In genomic region chr7:147941316-147941715, GRCh38 we compare ENCODE assay signal across 17 cellular contexts.
DNase-seq lines count a peak whose midpoint lies in the region; ATAC-seq and TF ChIP-seq lines count a peak whose summit lies in the region.
"Had no signal": no experiment of that assay in that cellular context is flagged by ENCODE, and none has a peak within 500 bp of the region (broad histone marks: within the 10 kb centered on the region; RNA-seq: fewer than 3 reads in every experiment).

No MANE protein-coding gene starts in this region.

- H3K36me3 Mint-ChIP-seq in nephron progenitor cell (ENCODE audit: low read depth): no peaks in the 10 kb centered on the region
- H3K36me3 Mint-ChIP-seq in activated CD4-positive, alpha-beta memory T cell treated with anti-CD3 and anti-CD28 coated beads for 36 hours: no peaks in the 10 kb centered on the region

- H3K27ac ChIP-seq in thyroid gland: peak overlapping the region in 1 of 3 donors; percentile 7

- no peak overlapping the region for H3K4me3 Mint-ChIP-seq in nephron progenitor cell
- H3K4me3 Mint-ChIP-seq in activated CD4-positive, alpha-beta memory T cell treated with anti-CD3 and anti-CD28 coated beads for 36 hours: no peak overlapping the region
- H3K4me3 Mint-ChIP-seq: CD4-positive, alpha-beta T cell; T-helper 1 cell treated with Interleukin-12 subunit alpha and Interleukin-12 subunit beta and Interleukin-4 antibody, amounts not matched to agents 30 μg/mL and 1 μg/mL, for 36 hours had no signal

- peaks cover 4 to 5% of the 10 kb centered on the region in 2 donors for H3K4me1 ChIP-seq in thyroid gland
- H3K4me1 ChIP-seq: BE2C, Caco-2 had no signal

- peak overlapping the region; percentile 76 for H3K27ac Mint-ChIP-seq in nephron progenitor cell
- H3K27ac Mint-ChIP-seq in activated CD4-positive, alpha-beta memory T cell treated with anti-CD3 and anti-CD28 coated beads for 36 hours: no peak overlapping the region
- H3K27ac Mint-ChIP-seq: CD4-positive, alpha-beta T cell; T-helper 1 cell treated with Interleukin-12 subunit alpha and Interleukin-12 subunit beta and Interleukin-4 antibody, amounts not matched to agents 30 μg/mL and 1 μg/mL, for 36 hours had no signal

- peak; percentile 35 for DNase-seq in NCI-H748 (lab: John Stamatoyannopoulos, UW; ENCODE audit: unreplicated experiment)
- no peak for DNase-seq in NCI-H748 treated with DMSO at 0.1 percent for 48 hours (lab: John Stamatoyannopoulos, UW)
- DNase-seq in NCI-H69 (lab: John Stamatoyannopoulos, UW): peak; percentile 83
- no peak for DNase-seq in nephron progenitor cell
- DNase-seq in thyroid gland: peak; percentile 52 to 66
- DNase-seq in activated CD4-positive, alpha-beta memory T cell treated with anti-CD3 and anti-CD28 coated beads for 36 hours: no peak
- DNase-seq: BE2C; Caco-2; CD4-positive, alpha-beta T cell; DMS 273 treated with DMSO at 0.1 percent for 48 hours; Kasumi-1; NCI-H1417 treated with DMSO at 0.1 percent for 48 hours; NCI-H1930; NCI-H82; Right ventricle myocardium superior had no signal

- WGBS in thyroid gland, 2 donors: 18 to 28% methylated on average over 5 of the region's 5 CpGs

- no peak overlapping the region for H3K4me3 ChIP-seq in thyroid gland (replicated peaks in 1 of 3)

- H3K27me3 ChIP-seq in thyroid gland: no peaks in the 10 kb centered on the region
- H3K27me3 ChIP-seq: BE2C had no signal

- no peak for ATAC-seq in GM18502 (IDR thresholded peaks at IDR 0.05; ENCODE audit: poor library complexity, unreplicated experiment)

- H3K4me1 Mint-ChIP-seq in nephron progenitor cell: peaks cover 20% of the 10 kb centered on the region
- no peaks in the 10 kb centered on the region for H3K4me1 Mint-ChIP-seq in activated CD4-positive, alpha-beta memory T cell treated with anti-CD3 and anti-CD28 coated beads for 36 hours (ENCODE audit: low read depth)

- POLR2A ChIA-PET in activated CD4-positive, alpha-beta memory T cell treated with anti-CD3 and anti-CD28 coated beads for 36 hours (lab: Charles Lee): no interaction called here

- H3K9me3 Mint-ChIP-seq in nephron progenitor cell: peaks cover 6% of the 10 kb centered on the region
- peaks cover 3% of the 10 kb centered on the region for H3K9me3 Mint-ChIP-seq in activated CD4-positive, alpha-beta memory T cell treated with anti-CD3 and anti-CD28 coated beads for 36 hours

- CTCF ChIA-PET in activated CD4-positive, alpha-beta memory T cell treated with anti-CD3 and anti-CD28 coated beads for 36 hours (lab: Charles Lee): interaction anchor here (0.6 kb wide), 1 partner anchor 42 kb away, joined by 3 read pairs; no protein-coding TSS in a partner anchor

- H3K27me3 Mint-ChIP-seq in nephron progenitor cell (ENCODE audit: low read depth, poor library complexity): peaks cover 2% of the 10 kb centered on the region
- H3K27me3 Mint-ChIP-seq in activated CD4-positive, alpha-beta memory T cell treated with anti-CD3 and anti-CD28 coated beads for 36 hours: no peaks in the 10 kb centered on the region
- H3K27me3 Mint-ChIP-seq: CD4-positive, alpha-beta T cell had no signal

- H3K36me3 ChIP-seq in thyroid gland: no peaks in the 10 kb centered on the region
- H3K36me3 ChIP-seq: BE2C had no signal

- intact Hi-C loops in thyroid gland (cut with DNase I): no loop called here
- intact Hi-C loops in activated CD4-positive, alpha-beta memory T cell treated with anti-CD3 and anti-CD28 coated beads for 36 hours (cut with micrococcal nuclease): no loop called here

- TF ChIP-seq POLR2A in thyroid gland (IDR thresholded peaks at IDR 0.05): no peak

- TF ChIP-seq CTCF in nephron progenitor cell (IDR thresholded peaks at IDR 0.05) (no peak), thyroid gland (IDR thresholded peaks at IDR 0.05) (no peak)

- no peaks in the 10 kb centered on the region for H3K9me3 ChIP-seq in thyroid gland
- H3K9me3 ChIP-seq: BE2C, Caco-2 had no signal

Comparison
In these comparisons a context has a peak if more than half of its experiments do, and no peak if none do; other contexts are left out.
1. DNase-seq: peak in NCI-H748 (single experiment), NCI-H69 (single experiment) and thyroid gland (2 of 2); none in NCI-H748 treated with DMSO at 0.1 percent for 48 hours (single experiment), nephron progenitor cell (single experiment) and activated CD4-positive, alpha-beta memory T cell treated with anti-CD3 and anti-CD28 coated beads for 36 hours (single experiment).